In genomic region chr2:42828487-42829416, GRCh38 we compare ENCODE assay signal across 1 cellular context.
TF ChIP-seq lines count a peak whose summit lies in the region.

No MANE protein-coding gene starts in this region.

TF ChIP-seq in HepG2, 621 proteins besides CTCF, POLR2A, EP300 and RAD21 (continued from another document and continues in another):
- TF ChIP-seq ZBTB43 (CRISPR knock-in tag; conservative IDR thresholded peaks at IDR 0.05) (no peak), ZFP41 (CRISPR knock-in tag; IDR thresholded peaks at IDR 0.05; ENCODE audit: borderline replicate concordance) (0 out of 2 replicates have a peak, but pooled peaks have one; percentile 32), MTERF4 (CRISPR knock-in tag; IDR thresholded peaks at IDR 0.05) (no peak), ZBTB34 (CRISPR knock-in tag; IDR thresholded peaks at IDR 0.05) (no peak), ZNF446 (CRISPR knock-in tag; IDR thresholded peaks at IDR 0.05) (no peak), CBX5 (CRISPR knock-in tag; IDR thresholded peaks at IDR 0.05; ENCODE audit: borderline replicate concordance) (no peak; the same call in 1 of the 2 replicates), ZFP37 (CRISPR knock-in tag; IDR thresholded peaks at IDR 0.05; ENCODE audit: borderline replicate concordance) (no peak), ZNF792 (CRISPR knock-in tag; IDR thresholded peaks at IDR 0.05) (no peak), ZBTB42 (CRISPR knock-in tag; IDR thresholded peaks at IDR 0.05) (no peak), ZNF776 (CRISPR knock-in tag; IDR thresholded peaks at IDR 0.05) (no peak), RARA (CRISPR knock-in tag; IDR thresholded peaks at IDR 0.05) (no peak), SIX1 (CRISPR knock-in tag; IDR thresholded peaks at IDR 0.05; ENCODE audit: borderline replicate concordance) (no peak), GATA4 (IDR thresholded peaks at IDR 0.05; ENCODE audit: borderline replicate concordance, low read depth) (no peak), ZNF678 (CRISPR knock-in tag; IDR thresholded peaks at IDR 0.05) (no peak), ZNF496 (CRISPR knock-in tag; IDR thresholded peaks at IDR 0.05; ENCODE audit: insufficient replicate concordance) (no peak), PAWR (CRISPR knock-in tag; IDR thresholded peaks at IDR 0.05; ENCODE audit: borderline replicate concordance) (no peak), TOPORS (CRISPR knock-in tag; IDR thresholded peaks at IDR 0.05) (no peak; the same call in 1 of the 2 replicates), ZNF784 (CRISPR knock-in tag; IDR thresholded peaks at IDR 0.05; ENCODE audit: borderline replicate concordance) (no peak), ERF (CRISPR knock-in tag; IDR thresholded peaks at IDR 0.05) (peak; percentile 65; the same call in 1 of the 2 replicates), PATZ1 (CRISPR knock-in tag; IDR thresholded peaks at IDR 0.05) (no peak), ZSCAN25 (CRISPR knock-in tag; IDR thresholded peaks at IDR 0.05) (no peak), HDAC2 (CRISPR knock-in tag; IDR thresholded peaks at IDR 0.05) (0 out of 2 replicates have a peak, but pooled peaks have one; percentile 44), CBX1 (IDR thresholded peaks at IDR 0.05; ENCODE audit: low read depth) (no peak), ZNF816 (CRISPR knock-in tag; IDR thresholded peaks at IDR 0.05; ENCODE audit: borderline replicate concordance) (no peak), RBM39 (IDR thresholded peaks at IDR 0.05; ENCODE audit: low read depth, low read length, poor library complexity, severe bottlenecking) (no peak), ZNF354B (CRISPR knock-in tag; IDR thresholded peaks at IDR 0.05) (no peak), STAG1 (CRISPR knock-in tag; IDR thresholded peaks at IDR 0.05) (peak; percentile 97), RXRB (CRISPR knock-in tag; IDR thresholded peaks at IDR 0.05; ENCODE audit: borderline replicate concordance) (0 out of 2 replicates have a peak, but pooled peaks have one; percentile 25), IRF2 (CRISPR knock-in tag; IDR thresholded peaks at IDR 0.05) (no peak), PITX1 (CRISPR knock-in tag; IDR thresholded peaks at IDR 0.05) (no peak), FOXP1 (IDR thresholded peaks at IDR 0.05) (no peak), FOXP1 (CRISPR knock-in tag; IDR thresholded peaks at IDR 0.05) (no peak), ARNT2 (CRISPR knock-in tag; IDR thresholded peaks at IDR 0.05; ENCODE audit: low read depth) (0 out of 2 replicates have a peak, but pooled peaks have one; percentile 47)
- TF ChIP-seq, protein P1, sequence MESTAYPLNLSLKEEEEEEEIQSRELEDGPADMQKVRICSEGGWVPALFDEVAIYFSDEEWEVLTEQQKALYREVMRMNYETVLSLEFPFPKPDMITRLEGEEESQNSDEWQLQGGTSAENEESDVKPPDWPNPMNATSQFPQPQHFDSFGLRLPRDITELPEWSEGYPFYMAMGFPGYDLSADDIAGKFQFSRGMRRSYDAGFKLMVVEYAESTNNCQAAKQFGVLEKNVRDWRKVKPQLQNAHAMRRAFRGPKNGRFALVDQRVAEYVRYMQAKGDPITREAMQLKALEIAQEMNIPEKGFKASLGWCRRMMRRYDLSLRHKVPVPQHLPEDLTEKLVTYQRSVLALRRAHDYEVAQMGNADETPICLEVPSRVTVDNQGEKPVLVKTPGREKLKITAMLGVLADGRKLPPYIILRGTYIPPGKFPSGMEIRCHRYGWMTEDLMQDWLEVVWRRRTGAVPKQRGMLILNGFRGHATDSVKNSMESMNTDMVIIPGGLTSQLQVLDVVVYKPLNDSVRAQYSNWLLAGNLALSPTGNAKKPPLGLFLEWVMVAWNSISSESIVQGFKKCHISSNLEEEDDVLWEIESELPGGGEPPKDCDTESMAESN (CRISPR knock-in tag; conservative IDR thresholded peaks at IDR 0.05): 0 out of 2 replicates have a peak, but pooled peaks have one; percentile 39
- TF ChIP-seq, protein P2, sequence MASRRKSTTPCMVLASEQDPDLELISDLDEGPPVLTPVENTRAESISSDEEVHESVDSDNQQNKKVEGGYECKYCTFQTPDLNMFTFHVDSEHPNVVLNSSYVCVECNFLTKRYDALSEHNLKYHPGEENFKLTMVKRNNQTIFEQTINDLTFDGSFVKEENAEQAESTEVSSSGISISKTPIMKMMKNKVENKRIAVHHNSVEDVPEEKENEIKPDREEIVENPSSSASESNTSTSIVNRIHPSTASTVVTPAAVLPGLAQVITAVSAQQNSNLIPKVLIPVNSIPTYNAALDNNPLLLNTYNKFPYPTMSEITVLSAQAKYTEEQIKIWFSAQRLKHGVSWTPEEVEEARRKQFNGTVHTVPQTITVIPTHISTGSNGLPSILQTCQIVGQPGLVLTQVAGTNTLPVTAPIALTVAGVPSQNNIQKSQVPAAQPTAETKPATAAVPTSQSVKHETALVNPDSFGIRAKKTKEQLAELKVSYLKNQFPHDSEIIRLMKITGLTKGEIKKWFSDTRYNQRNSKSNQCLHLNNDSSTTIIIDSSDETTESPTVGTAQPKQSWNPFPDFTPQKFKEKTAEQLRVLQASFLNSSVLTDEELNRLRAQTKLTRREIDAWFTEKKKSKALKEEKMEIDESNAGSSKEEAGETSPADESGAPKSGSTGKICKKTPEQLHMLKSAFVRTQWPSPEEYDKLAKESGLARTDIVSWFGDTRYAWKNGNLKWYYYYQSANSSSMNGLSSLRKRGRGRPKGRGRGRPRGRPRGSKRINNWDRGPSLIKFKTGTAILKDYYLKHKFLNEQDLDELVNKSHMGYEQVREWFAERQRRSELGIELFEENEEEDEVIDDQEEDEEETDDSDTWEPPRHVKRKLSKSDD (CRISPR knock-in tag; IDR thresholded peaks at IDR 0.05; ENCODE audit: low read depth): no peak
- TF ChIP-seq, protein P3, sequence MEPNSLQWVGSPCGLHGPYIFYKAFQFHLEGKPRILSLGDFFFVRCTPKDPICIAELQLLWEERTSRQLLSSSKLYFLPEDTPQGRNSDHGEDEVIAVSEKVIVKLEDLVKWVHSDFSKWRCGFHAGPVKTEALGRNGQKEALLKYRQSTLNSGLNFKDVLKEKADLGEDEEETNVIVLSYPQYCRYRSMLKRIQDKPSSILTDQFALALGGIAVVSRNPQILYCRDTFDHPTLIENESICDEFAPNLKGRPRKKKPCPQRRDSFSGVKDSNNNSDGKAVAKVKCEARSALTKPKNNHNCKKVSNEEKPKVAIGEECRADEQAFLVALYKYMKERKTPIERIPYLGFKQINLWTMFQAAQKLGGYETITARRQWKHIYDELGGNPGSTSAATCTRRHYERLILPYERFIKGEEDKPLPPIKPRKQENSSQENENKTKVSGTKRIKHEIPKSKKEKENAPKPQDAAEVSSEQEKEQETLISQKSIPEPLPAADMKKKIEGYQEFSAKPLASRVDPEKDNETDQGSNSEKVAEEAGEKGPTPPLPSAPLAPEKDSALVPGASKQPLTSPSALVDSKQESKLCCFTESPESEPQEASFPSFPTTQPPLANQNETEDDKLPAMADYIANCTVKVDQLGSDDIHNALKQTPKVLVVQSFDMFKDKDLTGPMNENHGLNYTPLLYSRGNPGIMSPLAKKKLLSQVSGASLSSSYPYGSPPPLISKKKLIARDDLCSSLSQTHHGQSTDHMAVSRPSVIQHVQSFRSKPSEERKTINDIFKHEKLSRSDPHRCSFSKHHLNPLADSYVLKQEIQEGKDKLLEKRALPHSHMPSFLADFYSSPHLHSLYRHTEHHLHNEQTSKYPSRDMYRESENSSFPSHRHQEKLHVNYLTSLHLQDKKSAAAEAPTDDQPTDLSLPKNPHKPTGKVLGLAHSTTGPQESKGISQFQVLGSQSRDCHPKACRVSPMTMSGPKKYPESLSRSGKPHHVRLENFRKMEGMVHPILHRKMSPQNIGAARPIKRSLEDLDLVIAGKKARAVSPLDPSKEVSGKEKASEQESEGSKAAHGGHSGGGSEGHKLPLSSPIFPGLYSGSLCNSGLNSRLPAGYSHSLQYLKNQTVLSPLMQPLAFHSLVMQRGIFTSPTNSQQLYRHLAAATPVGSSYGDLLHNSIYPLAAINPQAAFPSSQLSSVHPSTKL (CRISPR knock-in tag; IDR thresholded peaks at IDR 0.05): peak; percentile 38; the same call in 1 of the 2 replicates
- TF ChIP-seq, protein P4, sequence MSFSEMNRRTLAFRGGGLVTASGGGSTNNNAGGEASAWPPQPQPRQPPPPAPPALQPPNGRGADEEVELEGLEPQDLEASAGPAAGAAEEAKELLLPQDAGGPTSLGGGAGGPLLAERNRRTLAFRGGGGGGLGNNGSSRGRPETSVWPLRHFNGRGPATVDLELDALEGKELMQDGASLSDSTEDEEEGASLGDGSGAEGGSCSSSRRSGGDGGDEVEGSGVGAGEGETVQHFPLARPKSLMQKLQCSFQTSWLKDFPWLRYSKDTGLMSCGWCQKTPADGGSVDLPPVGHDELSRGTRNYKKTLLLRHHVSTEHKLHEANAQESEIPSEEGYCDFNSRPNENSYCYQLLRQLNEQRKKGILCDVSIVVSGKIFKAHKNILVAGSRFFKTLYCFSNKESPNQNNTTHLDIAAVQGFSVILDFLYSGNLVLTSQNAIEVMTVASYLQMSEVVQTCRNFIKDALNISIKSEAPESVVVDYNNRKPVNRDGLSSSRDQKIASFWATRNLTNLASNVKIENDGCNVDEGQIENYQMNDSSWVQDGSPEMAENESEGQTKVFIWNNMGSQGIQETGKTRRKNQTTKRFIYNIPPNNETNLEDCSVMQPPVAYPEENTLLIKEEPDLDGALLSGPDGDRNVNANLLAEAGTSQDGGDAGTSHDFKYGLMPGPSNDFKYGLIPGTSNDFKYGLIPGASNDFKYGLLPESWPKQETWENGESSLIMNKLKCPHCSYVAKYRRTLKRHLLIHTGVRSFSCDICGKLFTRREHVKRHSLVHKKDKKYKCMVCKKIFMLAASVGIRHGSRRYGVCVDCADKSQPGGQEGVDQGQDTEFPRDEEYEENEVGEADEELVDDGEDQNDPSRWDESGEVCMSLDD (CRISPR knock-in tag; IDR thresholded peaks at IDR 0.05; ENCODE audit: borderline replicate concordance): no peak
- TF ChIP-seq, protein P5, sequence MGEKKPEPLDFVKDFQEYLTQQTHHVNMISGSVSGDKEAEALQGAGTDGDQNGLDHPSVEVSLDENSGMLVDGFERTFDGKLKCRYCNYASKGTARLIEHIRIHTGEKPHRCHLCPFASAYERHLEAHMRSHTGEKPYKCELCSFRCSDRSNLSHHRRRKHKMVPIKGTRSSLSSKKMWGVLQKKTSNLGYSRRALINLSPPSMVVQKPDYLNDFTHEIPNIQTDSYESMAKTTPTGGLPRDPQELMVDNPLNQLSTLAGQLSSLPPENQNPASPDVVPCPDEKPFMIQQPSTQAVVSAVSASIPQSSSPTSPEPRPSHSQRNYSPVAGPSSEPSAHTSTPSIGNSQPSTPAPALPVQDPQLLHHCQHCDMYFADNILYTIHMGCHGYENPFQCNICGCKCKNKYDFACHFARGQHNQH (CRISPR knock-in tag; IDR thresholded peaks at IDR 0.05): 0 out of 2 replicates have a peak, but pooled peaks have one; percentile 62
